Comparison of ENCODE assay signal across 9 cellular contexts in the genomic region with DNA sequence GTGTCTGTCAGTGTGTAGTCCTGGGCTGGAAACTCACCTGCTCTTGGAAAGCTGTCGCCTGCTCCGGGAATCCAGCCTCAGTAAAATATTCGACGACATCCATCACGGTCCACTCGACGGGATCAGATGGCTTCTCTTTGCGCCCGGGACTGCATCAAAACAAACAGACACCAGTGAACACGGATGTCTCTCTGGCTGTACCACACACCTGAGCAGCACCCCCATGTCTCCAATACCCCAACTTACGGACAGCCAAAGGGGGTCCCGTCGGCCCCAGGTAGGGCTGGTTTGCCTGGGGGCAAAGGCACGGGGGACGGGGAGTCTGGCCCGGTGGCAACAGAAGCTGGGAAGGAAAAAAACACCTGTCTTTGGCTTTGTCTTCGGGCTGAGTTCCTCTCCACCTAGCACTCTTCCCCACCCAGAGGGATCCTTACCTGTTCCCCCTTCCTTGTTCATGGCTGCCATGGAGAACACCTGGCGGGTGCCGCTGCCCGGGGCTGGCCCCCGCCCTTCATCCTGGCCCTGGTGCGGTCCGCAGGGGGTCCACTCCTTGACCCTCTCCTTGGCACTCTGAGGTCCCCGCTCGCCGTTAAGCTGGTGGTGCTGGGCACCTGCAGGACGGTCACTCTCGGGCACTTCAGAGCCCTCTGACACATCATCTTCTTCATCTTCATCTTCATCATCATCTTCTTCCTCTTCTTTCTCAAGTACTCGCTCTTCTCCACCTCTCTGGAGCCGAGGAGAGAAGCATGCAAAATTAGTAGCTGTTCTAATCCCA. TPM values are rescaled to one million over a fixed set of nuclear protein-coding genes. Genes with fewer than 3 reads are reported as not detected.
DNase-seq lines count a peak whose midpoint lies in the region; ATAC-seq and TF ChIP-seq lines count a peak whose summit lies in the region.
"Had no signal": no experiment of that assay in that cellular context is flagged by ENCODE, and none has a peak within 500 bp of the region (broad histone marks: within the 10 kb centered on the region; RNA-seq: fewer than 3 reads in every experiment).

No MANE protein-coding gene starts in this region.

- intact Hi-C loops in left ventricle myocardium inferior (cut with micrococcal nuclease) (no loop called here), Right ventricle myocardium inferior (cut with DNase I) (no loop called here)

- in situ Hi-C loops in GM13976 (cut with MboI; ENCODE audit: low sequenced_read_pairs, unreplicated experiment), result no loop called here

- POLR2A ChIA-PET in GM10248 (lab: Yijun Ruan, JAX), result interaction anchor here (0.5 kb wide), 1 partner anchor 241 kb away, joined by 8 read pairs; no protein-coding TSS in a partner anchor

- TF ChIP-seq CTCF in left ventricle myocardium inferior (IDR thresholded peaks at IDR 0.05; ENCODE audit: borderline replicate concordance) (no peak), kidney epithelial cell (IDR thresholded peaks at IDR 0.05; ENCODE audit: insufficient read depth, low read length, poor library complexity, severe bottlenecking) (no peak), type B pancreatic cell (conservative IDR thresholded peaks at IDR 0.05) (no peak), GM10248 (IDR thresholded peaks at IDR 0.05; ENCODE audit: control extremely low read depth, extremely low read depth, low read depth, missing control alignments) (no peak), GM13976 (IDR thresholded peaks at IDR 0.05; ENCODE audit: borderline replicate concordance, control extremely low read depth, extremely low read depth, insufficient read depth, missing control alignments) (no peak), GM10266 (IDR thresholded peaks at IDR 0.05; ENCODE audit: control insufficient read depth, insufficient read depth, low read depth, missing control alignments) (no peak)

- H3K27ac Mint-ChIP-seq in activated naive CD8-positive, alpha-beta T cell treated with anti-CD3 and anti-CD28 coated beads for 36 hours, result peak overlapping the region; percentile 65
- H3K27ac Mint-ChIP-seq in type B pancreatic cell, result peak overlapping the region; percentile 72

- peaks cover 24% of the 10 kb centered on the region for H3K4me1 ChIP-seq in left ventricle myocardium inferior

- H3K4me3 ChIP-seq in left ventricle myocardium inferior (peak overlapping the region; percentile 95), kidney epithelial cell (ENCODE audit: low read depth, low read length) (peak overlapping the region; percentile 67)

- H3K36me3 ChIP-seq in left ventricle myocardium inferior (peaks cover 25% of the 10 kb centered on the region), kidney epithelial cell (ENCODE audit: control insufficient read depth, insufficient read depth, low read length) (no peaks in the 10 kb centered on the region)

- peak overlapping the region; percentile 98 for H3K27ac ChIP-seq in left ventricle myocardium inferior (replicated peaks)

- no peaks in the 10 kb centered on the region for H3K27me3 ChIP-seq in left ventricle myocardium inferior (ENCODE audit: low read depth)
- H3K27me3 ChIP-seq in kidney epithelial cell (ENCODE audit: control insufficient read depth, insufficient read depth, low read length), result no peaks in the 10 kb centered on the region

- DNase-seq in left ventricle myocardium inferior (no peak), Right ventricle myocardium inferior (ENCODE audit: missing footprints) (no peak), kidney epithelial cell (ENCODE audit: low read depth) (no peak), type B pancreatic cell (ENCODE audit: extremely low spot score, unreplicated experiment) (no peak), GM10248 (ENCODE audit: extremely low spot score) (no peak), GM13976 (ENCODE audit: low spot score) (no peak), GM10266 (ENCODE audit: extremely low spot score) (no peak)
- no peak for DNase-seq in activated naive CD8-positive, alpha-beta T cell treated with anti-CD3 and anti-CD28 coated beads for 36 hours
- DNase-seq: GF-D8 had no signal

- no peak for ATAC-seq in Right ventricle myocardium inferior

- no peaks in the 10 kb centered on the region for H3K27me3 Mint-ChIP-seq in activated naive CD8-positive, alpha-beta T cell treated with anti-CD3 and anti-CD28 coated beads for 36 hours
- no peaks in the 10 kb centered on the region for H3K27me3 Mint-ChIP-seq in type B pancreatic cell

- peaks cover 14% of the 10 kb centered on the region for H3K4me1 Mint-ChIP-seq in activated naive CD8-positive, alpha-beta T cell treated with anti-CD3 and anti-CD28 coated beads for 36 hours
- H3K4me1 Mint-ChIP-seq in type B pancreatic cell (ENCODE audit: unreplicated experiment), result peaks cover 12% of the 10 kb centered on the region

- H3K9me3 ChIP-seq in left ventricle myocardium inferior (replicated peaks), result peaks cover 11% of the 10 kb centered on the region

- peak overlapping the region; percentile 83 for H3K4me3 Mint-ChIP-seq in activated naive CD8-positive, alpha-beta T cell treated with anti-CD3 and anti-CD28 coated beads for 36 hours
- peak overlapping the region; percentile 83 for H3K4me3 Mint-ChIP-seq in type B pancreatic cell

- H3K36me3 Mint-ChIP-seq in activated naive CD8-positive, alpha-beta T cell treated with anti-CD3 and anti-CD28 coated beads for 36 hours, result peaks cover 25% of the 10 kb centered on the region
- H3K36me3 Mint-ChIP-seq in type B pancreatic cell, result peaks cover 11% of the 10 kb centered on the region

- peaks cover 11% of the 10 kb centered on the region for H3K9me3 Mint-ChIP-seq in activated naive CD8-positive, alpha-beta T cell treated with anti-CD3 and anti-CD28 coated beads for 36 hours
- H3K9me3 Mint-ChIP-seq in type B pancreatic cell, result no peaks in the 10 kb centered on the region

- CTCF ChIA-PET in GM10248 (lab: Yijun Ruan, JAX), result interaction anchor here (1.5 to 2.6 kb wide), 2 partner anchors 16 to 26 kb away, joined by 3 to 12 read pairs; a partner anchor contains a TSS

RNA-seq across cellular contexts. Expression of a gene that starts 1.7 kb away (rescaled TPM):
- total RNA-seq in left ventricle myocardium inferior (46.7 TPM), Right ventricle myocardium inferior (60.2 TPM), kidney epithelial cell (21.8 and 42.0 TPM in 2 replicates), type B pancreatic cell (ENCODE audit: low replicate concordance) (42.7 and 55.9 TPM in 2 replicates)
- 10 to 100 TPM; 66.7 to 68.0 TPM for total RNA-seq in activated naive CD8-positive, alpha-beta T cell treated with anti-CD3 and anti-CD28 coated beads for 36 hours

RNA-seq across cellular contexts. Expression of a gene that starts 3.2 kb away (rescaled TPM):
- total RNA-seq in left ventricle myocardium inferior (not detected), Right ventricle myocardium inferior (not detected), kidney epithelial cell (not detected in 2 replicates), type B pancreatic cell (ENCODE audit: low replicate concordance) (not detected in 2 replicates)
- total RNA-seq in activated naive CD8-positive, alpha-beta T cell treated with anti-CD3 and anti-CD28 coated beads for 36 hours, result not detected

RNA-seq across cellular contexts. Expression of a gene that starts 16.2 kb away (rescaled TPM):
- total RNA-seq in left ventricle myocardium inferior (8.1 TPM), Right ventricle myocardium inferior (7.3 TPM), kidney epithelial cell (0.68 and 1.5 TPM in 2 replicates), type B pancreatic cell (ENCODE audit: low replicate concordance) (3.1 and 3.6 TPM in 2 replicates)
- total RNA-seq in activated naive CD8-positive, alpha-beta T cell treated with anti-CD3 and anti-CD28 coated beads for 36 hours, result under 1 TPM; 0.20 to 0.31 TPM

RNA-seq across cellular contexts. Expression of a gene that starts 26.9 kb away (rescaled TPM):
- total RNA-seq in left ventricle myocardium inferior, result 0.38 TPM
- 0.41 TPM for total RNA-seq in Right ventricle myocardium inferior
- total RNA-seq in activated naive CD8-positive, alpha-beta T cell treated with anti-CD3 and anti-CD28 coated beads for 36 hours, result not detected
- not detected in 2 replicates for total RNA-seq in kidney epithelial cell
- total RNA-seq in type B pancreatic cell (ENCODE audit: low replicate concordance), result 0.83 and 8.1 TPM in 2 replicates

RNA-seq across cellular contexts. Expression of a gene that starts 28.7 kb away (rescaled TPM):
- 465 TPM for total RNA-seq in left ventricle myocardium inferior
- total RNA-seq in Right ventricle myocardium inferior, result 494 TPM
- total RNA-seq in activated naive CD8-positive, alpha-beta T cell treated with anti-CD3 and anti-CD28 coated beads for 36 hours, result 10 to 100 TPM; 54.3 to 56.0 TPM
- total RNA-seq in kidney epithelial cell, result 37.3 and 44.5 TPM in 2 replicates
- total RNA-seq in type B pancreatic cell (ENCODE audit: low replicate concordance), result 55.3 and 88.1 TPM in 2 replicates
